18 cellular contexts compared by ENCODE assay signal in genomic region chr11:124015837-124016236, GRCh38. TPM values are rescaled to one million over a fixed set of nuclear protein-coding genes. Genes with fewer than 3 reads are reported as not detected.
"Had no signal": no experiment of that assay in that cellular context is flagged by ENCODE, and none has a peak within 500 bp of the region (broad histone marks: within the 10 kb centered on the region; RNA-seq: fewer than 3 reads in every experiment).

No MANE protein-coding gene starts in this region.

RNA-seq across cellular contexts. Expression of gene OR10G4, which starts 3.0 kb away (rescaled TPM):
- total RNA-seq: activated naive CD4-positive, alpha-beta T cell treated with anti-CD3 and anti-CD28 coated beads for 36 hours; activated naive CD4-positive, alpha-beta T cell treated with anti-CD3 and anti-CD28 coated beads, Interleukin-2, amount 50 U/mL, for 72 hours; activated naive CD8-positive, alpha-beta T cell treated with anti-CD3 and anti-CD28 coated beads for 36 hours; activated naive CD8-positive, alpha-beta T cell treated with anti-CD3 and anti-CD28 coated beads, Interleukin-2, amount 10 ng/mL, durations not matched to agents 7 days and 5 days; activated T-cell treated with anti-CD3 and anti-CD28 coated beads, Interleukin-2, amount 50 U/mL, for 4 hours; activated T-cell treated with anti-CD3 and anti-CD28 coated beads, Interleukin-2, amount 50 U/mL, for 72 hours; activated T-helper 1 cell treated with anti-CD3 and anti-CD28 coated beads, Interleukin-12 subunit alpha, Interleukin-12 subunit beta, Interleukin-2, Interleukin-4 antibody, amounts not matched to agents 30 ng/mL and 10 ng/mL and 1 ng/mL, durations not matched to agents 14 hours and 24 hours and 36 hours; activated T-helper 17 cell treated with anti-CD3 and anti-CD28 coated beads, Interleukin-2, amount 50 U/mL, for 72 hours; activated T-helper 2 cell treated with anti-CD3 and anti-CD28 coated beads, Interferon-gamma antibody, Interleukin-2, Interleukin-4, amounts not matched to agents 10 μg/mL and 5 μg/mL and 100 μg/mL, durations not matched to agents 14 hours and 24 hours and 36 hours; adrenal gland; ascending aorta; astrocyte; breast epithelium; cardiac muscle cell; cardiac septum had no signal
- polyA plus RNA-seq: adrenal gland, cardiac muscle cell had no signal

RNA-seq across cellular contexts. Expression of gene OR10G9, which starts 7.0 kb away (rescaled TPM):
- total RNA-seq: activated naive CD4-positive, alpha-beta T cell treated with anti-CD3 and anti-CD28 coated beads for 36 hours; activated naive CD4-positive, alpha-beta T cell treated with anti-CD3 and anti-CD28 coated beads, Interleukin-2, amount 50 U/mL, for 72 hours; activated naive CD8-positive, alpha-beta T cell treated with anti-CD3 and anti-CD28 coated beads for 36 hours; activated naive CD8-positive, alpha-beta T cell treated with anti-CD3 and anti-CD28 coated beads, Interleukin-2, amount 10 ng/mL, durations not matched to agents 7 days and 5 days; activated T-cell treated with anti-CD3 and anti-CD28 coated beads, Interleukin-2, amount 50 U/mL, for 4 hours; activated T-cell treated with anti-CD3 and anti-CD28 coated beads, Interleukin-2, amount 50 U/mL, for 72 hours; activated T-helper 1 cell treated with anti-CD3 and anti-CD28 coated beads, Interleukin-12 subunit alpha, Interleukin-12 subunit beta, Interleukin-2, Interleukin-4 antibody, amounts not matched to agents 30 ng/mL and 10 ng/mL and 1 ng/mL, durations not matched to agents 14 hours and 24 hours and 36 hours; activated T-helper 17 cell treated with anti-CD3 and anti-CD28 coated beads, Interleukin-2, amount 50 U/mL, for 72 hours; activated T-helper 2 cell treated with anti-CD3 and anti-CD28 coated beads, Interferon-gamma antibody, Interleukin-2, Interleukin-4, amounts not matched to agents 10 μg/mL and 5 μg/mL and 100 μg/mL, durations not matched to agents 14 hours and 24 hours and 36 hours; adrenal gland; ascending aorta; astrocyte; body of pancreas; breast epithelium; cardiac muscle cell; cardiac septum; cerebellum had no signal
- polyA plus RNA-seq: adipose tissue, adrenal gland, cardiac muscle cell had no signal

RNA-seq across cellular contexts. Expression of gene OR10G8, which starts 10.8 kb away (rescaled TPM):
- total RNA-seq: activated naive CD4-positive, alpha-beta T cell treated with anti-CD3 and anti-CD28 coated beads for 36 hours; activated naive CD4-positive, alpha-beta T cell treated with anti-CD3 and anti-CD28 coated beads, Interleukin-2, amount 50 U/mL, for 72 hours; activated naive CD8-positive, alpha-beta T cell treated with anti-CD3 and anti-CD28 coated beads for 36 hours; activated naive CD8-positive, alpha-beta T cell treated with anti-CD3 and anti-CD28 coated beads, Interleukin-2, amount 10 ng/mL, durations not matched to agents 7 days and 5 days; activated T-cell treated with anti-CD3 and anti-CD28 coated beads, Interleukin-2, amount 50 U/mL, for 4 hours; activated T-cell treated with anti-CD3 and anti-CD28 coated beads, Interleukin-2, amount 50 U/mL, for 72 hours; activated T-helper 1 cell treated with anti-CD3 and anti-CD28 coated beads, Interleukin-12 subunit alpha, Interleukin-12 subunit beta, Interleukin-2, Interleukin-4 antibody, amounts not matched to agents 30 ng/mL and 10 ng/mL and 1 ng/mL, durations not matched to agents 14 hours and 24 hours and 36 hours; activated T-helper 17 cell treated with anti-CD3 and anti-CD28 coated beads, Interleukin-2, amount 50 U/mL, for 72 hours; activated T-helper 2 cell treated with anti-CD3 and anti-CD28 coated beads, Interferon-gamma antibody, Interleukin-2, Interleukin-4, amounts not matched to agents 10 μg/mL and 5 μg/mL and 100 μg/mL, durations not matched to agents 14 hours and 24 hours and 36 hours; adrenal gland; ascending aorta; astrocyte; body of pancreas; breast epithelium; cardiac muscle cell; cardiac septum; cerebellum had no signal
- polyA plus RNA-seq: adipose tissue, adrenal gland, cardiac muscle cell had no signal

RNA-seq across cellular contexts. Expression of gene OR10G6, which starts 20.9 kb away (rescaled TPM):
- total RNA-seq: activated naive CD4-positive, alpha-beta T cell treated with anti-CD3 and anti-CD28 coated beads for 36 hours; activated naive CD4-positive, alpha-beta T cell treated with anti-CD3 and anti-CD28 coated beads, Interleukin-2, amount 50 U/mL, for 72 hours; activated naive CD8-positive, alpha-beta T cell treated with anti-CD3 and anti-CD28 coated beads for 36 hours; activated naive CD8-positive, alpha-beta T cell treated with anti-CD3 and anti-CD28 coated beads, Interleukin-2, amount 10 ng/mL, durations not matched to agents 7 days and 5 days; activated T-cell treated with anti-CD3 and anti-CD28 coated beads, Interleukin-2, amount 50 U/mL, for 4 hours; activated T-cell treated with anti-CD3 and anti-CD28 coated beads, Interleukin-2, amount 50 U/mL, for 72 hours; activated T-helper 1 cell treated with anti-CD3 and anti-CD28 coated beads, Interleukin-12 subunit alpha, Interleukin-12 subunit beta, Interleukin-2, Interleukin-4 antibody, amounts not matched to agents 30 ng/mL and 10 ng/mL and 1 ng/mL, durations not matched to agents 14 hours and 24 hours and 36 hours; activated T-helper 17 cell treated with anti-CD3 and anti-CD28 coated beads, Interleukin-2, amount 50 U/mL, for 72 hours; activated T-helper 2 cell treated with anti-CD3 and anti-CD28 coated beads, Interferon-gamma antibody, Interleukin-2, Interleukin-4, amounts not matched to agents 10 μg/mL and 5 μg/mL and 100 μg/mL, durations not matched to agents 14 hours and 24 hours and 36 hours; adrenal gland; ascending aorta; astrocyte; body of pancreas; breast epithelium; cardiac muscle cell; cardiac septum; cerebellum had no signal
- polyA plus RNA-seq: adipose tissue, adrenal gland, cardiac muscle cell had no signal

RNA-seq across cellular contexts. Expression of gene OR10G7, which starts 25.3 kb away (rescaled TPM):
- total RNA-seq: activated naive CD4-positive, alpha-beta T cell treated with anti-CD3 and anti-CD28 coated beads for 36 hours; activated naive CD4-positive, alpha-beta T cell treated with anti-CD3 and anti-CD28 coated beads, Interleukin-2, amount 50 U/mL, for 72 hours; activated naive CD8-positive, alpha-beta T cell treated with anti-CD3 and anti-CD28 coated beads for 36 hours; activated naive CD8-positive, alpha-beta T cell treated with anti-CD3 and anti-CD28 coated beads, Interleukin-2, amount 10 ng/mL, durations not matched to agents 7 days and 5 days; activated T-cell treated with anti-CD3 and anti-CD28 coated beads, Interleukin-2, amount 50 U/mL, for 4 hours; activated T-cell treated with anti-CD3 and anti-CD28 coated beads, Interleukin-2, amount 50 U/mL, for 72 hours; activated T-helper 1 cell treated with anti-CD3 and anti-CD28 coated beads, Interleukin-12 subunit alpha, Interleukin-12 subunit beta, Interleukin-2, Interleukin-4 antibody, amounts not matched to agents 30 ng/mL and 10 ng/mL and 1 ng/mL, durations not matched to agents 14 hours and 24 hours and 36 hours; activated T-helper 17 cell treated with anti-CD3 and anti-CD28 coated beads, Interleukin-2, amount 50 U/mL, for 72 hours; activated T-helper 2 cell treated with anti-CD3 and anti-CD28 coated beads, Interferon-gamma antibody, Interleukin-2, Interleukin-4, amounts not matched to agents 10 μg/mL and 5 μg/mL and 100 μg/mL, durations not matched to agents 14 hours and 24 hours and 36 hours; adrenal gland; ascending aorta; astrocyte; body of pancreas; breast epithelium; cardiac muscle cell; cardiac septum; cerebellum had no signal
- polyA plus RNA-seq: adipose tissue, adrenal gland, cardiac muscle cell had no signal
